26 cellular contexts compared by ENCODE assay signal in genomic region chr4:146255463-146255862, GRCh38. TPM values are rescaled to one million over a fixed set of nuclear protein-coding genes. Genes with fewer than 3 reads are reported as not detected.
DNase-seq lines count a peak whose midpoint lies in the region; ATAC-seq and TF ChIP-seq lines count a peak whose summit lies in the region.
"Had no signal": no experiment of that assay in that cellular context is flagged by ENCODE, and none has a peak within 500 bp of the region (broad histone marks: within the 10 kb centered on the region; RNA-seq: fewer than 3 reads in every experiment).

No MANE protein-coding gene starts in this region.

- peak; percentile 37 for TF ChIP-seq CTCF in AG10803 (conservative IDR thresholded peaks at IDR 0.05; ENCODE audit: low read length)
- no peak for TF ChIP-seq CTCF in cardiac fibroblast (IDR thresholded peaks at IDR 0.05; ENCODE audit: low read depth, low read length)
- TF ChIP-seq CTCF in neural cell (IDR thresholded peaks at IDR 0.05; ENCODE audit: poor library complexity, severe bottlenecking), result no peak
- no peak for TF ChIP-seq CTCF in progenitor cell of endocrine pancreas (IDR thresholded peaks at IDR 0.05; ENCODE audit: unreplicated experiment)

- TF ChIP-seq RAD21 in neural cell (conservative IDR thresholded peaks at IDR 0.05), result no peak

- H3K36me3 ChIP-seq in neural cell (ENCODE audit: insufficient read depth, low read length), result no peaks in the 10 kb centered on the region

- H4K20me1 ChIP-seq in neural cell (ENCODE audit: insufficient read depth), result no peaks in the 10 kb centered on the region

- H3K4me2 ChIP-seq in neural cell (ENCODE audit: low read length), result no peak overlapping the region
- H3K4me2 ChIP-seq: GM23338 had no signal

- TF ChIP-seq EP300 in neural cell (conservative IDR thresholded peaks at IDR 0.05; ENCODE audit: poor library complexity, severe bottlenecking), result no peak

- peak; percentile 68 for DNase-seq in AG10803 (ENCODE audit: low read depth)
- peak; percentile 58 for DNase-seq in M059J (ENCODE audit: low read depth)
- DNase-seq in cardiac fibroblast (ENCODE audit: low read depth in 2 of 2), result peak; percentile 61 to 69
- no peak for DNase-seq in NCI-H82 (lab: John Stamatoyannopoulos, UW)
- DNase-seq in dedifferentiated amniotic fluid mesenchymal stem cell (ENCODE audit: extremely low spot score), result no peak
- DNase-seq in progenitor cell of endocrine pancreas (ENCODE audit: low spot score, unreplicated experiment), result no peak
- DNase-seq: activated B cell treated with CpG ODN at 0.5 μM for 24 hours; activated CD8-positive, alpha-beta T cell treated with anti-CD3 and anti-CD28 coated beads, Interleukin-2, amount 10 ng/mL, durations not matched to agents 7 days and 5 days; activated naive CD4-positive, alpha-beta T cell treated with anti-CD3 and anti-CD28 coated beads for 36 hours; activated T-cell treated with anti-CD3 and anti-CD28 coated beads, Interleukin-2, amount 50 U/mL, for 24 hours; body of pancreas; COR-L47; left colon; midbrain; NCI-H1436 treated with DMSO at 0.1 percent for 48 hours; retina; stimulated activated CD4-positive, alpha-beta T cell treated with anti-CD3 and anti-CD28 coated beads, Interleukin-12 subunit alpha, Interleukin-12 subunit beta, amount 100 ng/mL, for 4 hours; stimulated activated CD8-positive, alpha-beta memory T cell treated with anti-CD3 and anti-CD28 coated beads, Interleukin-4, amount 100 ng/mL, for 48 hours; substantia nigra had no signal

- no peak overlapping the region for H3K27ac ChIP-seq in neural cell (ENCODE audit: low read length)
- H3K27ac ChIP-seq: body of pancreas had no signal

- H3K27me3 Mint-ChIP-seq in progenitor cell of endocrine pancreas, result no peaks in the 10 kb centered on the region
- H3K27me3 Mint-ChIP-seq: activated B cell treated with CpG ODN at 0.5 μM for 24 hours; activated T-cell treated with anti-CD3 and anti-CD28 coated beads, Interleukin-2, amount 50 U/mL, for 24 hours had no signal

- no peak overlapping the region for H3K27ac Mint-ChIP-seq in progenitor cell of endocrine pancreas
- H3K27ac Mint-ChIP-seq: activated B cell treated with CpG ODN at 0.5 μM for 24 hours; activated CD8-positive, alpha-beta T cell treated with anti-CD3 and anti-CD28 coated beads, Interleukin-2, amount 10 ng/mL, durations not matched to agents 7 days and 5 days; activated naive CD4-positive, alpha-beta T cell treated with anti-CD3 and anti-CD28 coated beads for 36 hours; activated T-cell treated with anti-CD3 and anti-CD28 coated beads, Interleukin-2, amount 50 U/mL, for 24 hours; GM23338 had no signal

- H2AFZ ChIP-seq in neural cell (ENCODE audit: low read depth, low read length), result no peak overlapping the region
- H2AFZ ChIP-seq: GM23338 had no signal

- H3K9me2 ChIP-seq in neural cell (ENCODE audit: insufficient read depth, low read length), result no peaks in the 10 kb centered on the region

- H3K79me2 ChIP-seq in neural cell (replicated peaks; ENCODE audit: insufficient read depth, low read length), result no peaks in the 10 kb centered on the region

- H3K4me3 ChIP-seq in AG10803 (ENCODE audit: low read length), result no peak overlapping the region
- no peak overlapping the region for H3K4me3 ChIP-seq in cardiac fibroblast (replicated peaks in 1 of 2; ENCODE audit: low read depth in 2 of 2, low read length in 2 of 2)
- H3K4me3 ChIP-seq in neural cell (ENCODE audit: low read length), result peak overlapping the region; percentile 3
- H3K4me3 ChIP-seq: body of pancreas, GM23338 had no signal

- H3K4me1 Mint-ChIP-seq in progenitor cell of endocrine pancreas (ENCODE audit: low read depth), result peaks cover 4% of the 10 kb centered on the region
- H3K4me1 Mint-ChIP-seq: activated B cell treated with CpG ODN at 0.5 μM for 24 hours, GM23338, neural crest cell had no signal

- H3K9ac ChIP-seq in neural cell (ENCODE audit: low read length), result no peak overlapping the region

- no peaks in the 10 kb centered on the region for H3F3A ChIP-seq in neural cell (ENCODE audit: insufficient read depth, low read length, poor library complexity, severe bottlenecking)

- no peak for ATAC-seq in GM21526 (IDR thresholded peaks at IDR 0.05; ENCODE audit: low FRiP score, unreplicated experiment)
- ATAC-seq: activated CD8-positive, alpha-beta T cell treated with anti-CD3 and anti-CD28 coated beads, Interleukin-2, amount 10 ng/mL, durations not matched to agents 7 days and 5 days; GM23338; left colon had no signal

- H3K36me3 Mint-ChIP-seq in progenitor cell of endocrine pancreas (ENCODE audit: insufficient read depth), result no peaks in the 10 kb centered on the region

- H3K4me3 Mint-ChIP-seq in progenitor cell of endocrine pancreas (ENCODE audit: low read depth), result no peak overlapping the region
- H3K4me3 Mint-ChIP-seq: activated B cell treated with CpG ODN at 0.5 μM for 24 hours; activated CD8-positive, alpha-beta T cell treated with anti-CD3 and anti-CD28 coated beads, Interleukin-2, amount 10 ng/mL, durations not matched to agents 7 days and 5 days; activated naive CD4-positive, alpha-beta T cell treated with anti-CD3 and anti-CD28 coated beads for 36 hours; activated T-cell treated with anti-CD3 and anti-CD28 coated beads, Interleukin-2, amount 50 U/mL, for 24 hours; GM23338; neural crest cell had no signal

- H3K9me3 Mint-ChIP-seq in progenitor cell of endocrine pancreas (ENCODE audit: low read depth), result no peaks in the 10 kb centered on the region
- H3K9me3 Mint-ChIP-seq: activated B cell treated with CpG ODN at 0.5 μM for 24 hours; activated naive CD4-positive, alpha-beta T cell treated with anti-CD3 and anti-CD28 coated beads for 36 hours; activated T-cell treated with anti-CD3 and anti-CD28 coated beads, Interleukin-2, amount 50 U/mL, for 24 hours; GM23338; neural crest cell had no signal

- no peaks in the 10 kb centered on the region for H3K27me3 ChIP-seq in neural cell (ENCODE audit: insufficient read depth, low read depth, low read length)
- H3K27me3 ChIP-seq: body of pancreas had no signal

- no peaks in the 10 kb centered on the region for H3K9me3 ChIP-seq in neural cell (ENCODE audit: low read length)
- H3K9me3 ChIP-seq: body of pancreas had no signal

TF ChIP-seq in neural cell, 6 proteins besides CTCF, POLR2A, EP300 and RAD21:
- no peak for TF ChIP-seq MXI1 (conservative IDR thresholded peaks at IDR 0.05; ENCODE audit: poor library complexity, severe bottlenecking)
- no peak for TF ChIP-seq EZH2 (IDR thresholded peaks at IDR 0.05; ENCODE audit: borderline replicate concordance, insufficient read depth, low read length, poor library complexity, severe bottlenecking)
- no peak for TF ChIP-seq POLR2AphosphoS5 (IDR thresholded peaks at IDR 0.05)
- no peak for TF ChIP-seq TAF1 (IDR thresholded peaks at IDR 0.05; ENCODE audit: low read depth)
- TF ChIP-seq SMC3 (conservative IDR thresholded peaks at IDR 0.05; ENCODE audit: poor library complexity), result no peak
- no peak for TF ChIP-seq REST (IDR thresholded peaks at IDR 0.05; ENCODE audit: borderline replicate concordance)

RNA-seq across cellular contexts. Expression of gene REELD1, which starts 41.1 kb away (rescaled TPM):
- not detected in 2 replicates for total RNA-seq in M059J (2014; rRNA removed; shearing (Covaris generic))
- polyA plus RNA-seq in neural cell, result not detected in 2 replicates
- not detected in 2 replicates for polyA minus RNA-seq in neural cell
- total RNA-seq in progenitor cell of endocrine pancreas, result not detected in 2 replicates
- total RNA-seq: activated CD8-positive, alpha-beta T cell treated with anti-CD3 and anti-CD28 coated beads, Interleukin-2, amount 10 ng/mL, durations not matched to agents 7 days and 5 days; activated naive CD4-positive, alpha-beta T cell treated with anti-CD3 and anti-CD28 coated beads for 36 hours; dermis blood vessel endothelial cell; G401; glomerular endothelial cell; GM23338; left colon; neural crest cell had no signal

Comparison
In these comparisons a context has a peak if more than half of its experiments do, and no peak if none do; other contexts are left out.
1. DNase-seq: peak in AG10803 (single experiment), M059J (single experiment) and cardiac fibroblast (2 of 2); none in NCI-H82 (single experiment), dedifferentiated amniotic fluid mesenchymal stem cell (single experiment) and progenitor cell of endocrine pancreas (single experiment).